ENCODE assay signal across 20 cellular contexts in the genomic region with DNA sequence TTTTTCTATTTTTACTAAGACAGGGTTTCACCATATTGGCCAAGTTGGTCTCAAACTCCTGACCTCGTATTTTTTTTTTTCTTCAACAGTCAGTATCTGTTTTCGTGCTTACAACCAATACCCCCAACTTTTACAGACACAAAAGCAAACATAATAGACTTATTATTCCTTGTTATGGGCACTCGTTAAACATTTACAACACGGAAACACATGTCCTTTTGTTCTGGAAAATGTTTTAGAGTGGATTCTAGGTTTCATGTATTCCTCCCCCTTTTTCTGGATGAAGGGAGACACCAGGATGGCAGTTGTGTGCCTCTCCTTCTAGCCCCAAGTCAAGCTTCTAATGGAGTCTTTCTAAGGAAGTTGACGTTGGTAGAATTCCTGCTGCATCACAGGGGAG.
DNase-seq lines count a peak whose midpoint lies in the region; ATAC-seq and TF ChIP-seq lines count a peak whose summit lies in the region.
"Had no signal": no experiment of that assay in that cellular context is flagged by ENCODE, and none has a peak within 500 bp of the region (broad histone marks: within the 10 kb centered on the region; RNA-seq: fewer than 3 reads in every experiment).

No MANE protein-coding gene starts in this region.

- H3K27ac ChIP-seq in C4-2B = peak overlapping the region; percentile 50; the same call in 1 of the 2 replicates
- H3K27ac ChIP-seq: A549 had no signal

- intact Hi-C loops in left colon (cut with DNase I, micrococcal nuclease) = no loop called here

- TF ChIP-seq CTCF in C4-2B (conservative IDR thresholded peaks at IDR 0.05) = no peak

- in situ Hi-C loops in SK-MEL-5 (cut with HindIII; ENCODE audit: low pct_unique_long_range_greater_than_20kb, low sequenced_read_pairs) = no loop called here

- DNase-seq in HuH-7 (ENCODE audit: low spot score) (peak; percentile 3), SK-MEL-5 (ENCODE audit: low read depth, low spot score) (peak; percentile 28), left colon (no peak), DMS79 treated with DMSO at 0.1 percent for 48 hours (lab: John Stamatoyannopoulos, UW) (no peak), NK-92 (lab: John Stamatoyannopoulos, UW; ENCODE audit: unreplicated experiment) (no peak), NCI-H526 treated with DMSO at 0.1 percent for 48 hours (lab: John Stamatoyannopoulos, UW) (no peak)
- DNase-seq: 8988T; ACHN; AML-193; C1 segment of cervical spinal cord; Caco-2; CD4-positive, CD25-positive, alpha-beta regulatory T cell; CD8-positive, alpha-beta T cell; DMS 273 treated with DMSO at 0.1 percent for 48 hours; DMS79; GF-D8; GOT3; HFFc6 had no signal

- ATAC-seq in left colon = peak; percentile 54
- ATAC-seq: A549; CD8-positive, alpha-beta T cell had no signal

Comparison
In these comparisons a context has a peak if more than half of its experiments do, and no peak if none do; other contexts are left out.
1. DNase-seq: peak in HuH-7 (single experiment) and SK-MEL-5 (single experiment); none in left colon (0 of 2), DMS79 treated with DMSO at 0.1 percent for 48 hours (single experiment), NK-92 (single experiment) and NCI-H526 treated with DMSO at 0.1 percent for 48 hours (single experiment).